16 cellular contexts compared by ENCODE assay signal in the genomic region with DNA sequence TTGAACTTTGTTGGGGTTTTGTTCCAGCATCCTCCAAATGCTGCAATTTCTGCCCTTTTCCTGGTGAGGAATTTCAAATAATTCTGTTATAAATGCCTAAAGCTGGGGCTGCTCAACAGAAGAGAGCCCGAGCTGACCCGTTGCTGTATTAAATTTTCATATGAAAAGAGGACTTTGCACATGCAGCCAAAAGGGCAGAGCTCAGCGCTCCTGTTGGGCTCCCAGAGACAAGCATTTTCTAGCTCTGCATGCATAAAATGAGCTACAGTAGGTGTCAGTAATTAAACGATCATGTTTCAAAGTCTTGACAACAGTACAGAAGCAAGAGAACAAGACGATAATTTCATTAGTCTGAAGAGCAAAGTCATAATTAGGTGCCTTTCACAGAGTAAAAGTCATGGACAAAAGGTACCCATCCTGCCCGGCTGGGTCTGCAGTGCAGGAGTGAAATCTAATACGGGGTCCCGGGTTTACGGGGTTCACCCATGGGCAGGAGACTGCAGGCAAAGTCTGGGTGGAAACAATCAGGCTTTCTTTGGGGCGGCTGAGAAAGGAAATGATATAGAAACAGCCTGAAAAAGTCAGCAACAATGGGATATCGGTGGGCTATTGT.
"Had no signal": no experiment of that assay in that cellular context is flagged by ENCODE, and none has a peak within 500 bp of the region (broad histone marks: within the 10 kb centered on the region; RNA-seq: fewer than 3 reads in every experiment).

No MANE protein-coding gene starts in this region.

- ATAC-seq: mucosa of descending colon had no signal

- H3K4me1 Mint-ChIP-seq: activated naive CD4-positive, alpha-beta T cell treated with anti-CD3 and anti-CD28 coated beads, Interleukin-2, amount 50 U/mL, for 24 hours; naive B cell had no signal

- H3K9me3 ChIP-seq: ascending aorta, breast epithelium, esophagus muscularis mucosa, mucosa of descending colon had no signal

- H3K27ac Mint-ChIP-seq: activated naive CD4-positive, alpha-beta T cell treated with anti-CD3 and anti-CD28 coated beads, Interleukin-2, amount 50 U/mL, for 24 hours had no signal

- H3K36me3 Mint-ChIP-seq: activated naive CD4-positive, alpha-beta T cell treated with anti-CD3 and anti-CD28 coated beads, Interleukin-2, amount 50 U/mL, for 24 hours; naive B cell had no signal

- DNase-seq: activated CD4-positive, alpha-beta T cell treated with anti-CD3 and anti-CD28 coated beads, Interleukin-2, amount 50 U/mL, for 4 hours; activated gamma-delta T cell; effector CD4-positive, alpha-beta T cell; mesenchymal stem cell; mucosa of descending colon; naive B cell; stimulated activated CD4-positive, alpha-beta T cell treated with anti-CD3 and anti-CD28 coated beads, Interleukin-1b, Interleukin-23, amount 100 ng/mL, for 48 hours; stimulated activated CD8-positive, alpha-beta memory T cell treated with anti-CD3 and anti-CD28 coated beads, Interleukin-4, amount 100 ng/mL, for 48 hours; stimulated activated naive CD4-positive, alpha-beta T cell; T-helper 2 cell; WERI-Rb-1 had no signal

- H3K9me3 Mint-ChIP-seq: activated naive CD4-positive, alpha-beta T cell treated with anti-CD3 and anti-CD28 coated beads, Interleukin-2, amount 50 U/mL, for 24 hours; naive B cell had no signal

- H3K4me3 Mint-ChIP-seq: activated naive CD4-positive, alpha-beta T cell treated with anti-CD3 and anti-CD28 coated beads, Interleukin-2, amount 50 U/mL, for 24 hours; naive B cell had no signal

- H3K4me1 ChIP-seq: ascending aorta, breast epithelium had no signal

- H3K36me3 ChIP-seq: ascending aorta, breast epithelium, WERI-Rb-1 had no signal

- H3K27ac ChIP-seq: ascending aorta, breast epithelium, coronary artery, esophagus muscularis mucosa, WERI-Rb-1 had no signal

- H3K4me3 ChIP-seq: ascending aorta, breast epithelium, coronary artery, esophagus muscularis mucosa, mucosa of descending colon had no signal
